ENCODE assay signal across 15 cellular contexts in the genomic region with DNA sequence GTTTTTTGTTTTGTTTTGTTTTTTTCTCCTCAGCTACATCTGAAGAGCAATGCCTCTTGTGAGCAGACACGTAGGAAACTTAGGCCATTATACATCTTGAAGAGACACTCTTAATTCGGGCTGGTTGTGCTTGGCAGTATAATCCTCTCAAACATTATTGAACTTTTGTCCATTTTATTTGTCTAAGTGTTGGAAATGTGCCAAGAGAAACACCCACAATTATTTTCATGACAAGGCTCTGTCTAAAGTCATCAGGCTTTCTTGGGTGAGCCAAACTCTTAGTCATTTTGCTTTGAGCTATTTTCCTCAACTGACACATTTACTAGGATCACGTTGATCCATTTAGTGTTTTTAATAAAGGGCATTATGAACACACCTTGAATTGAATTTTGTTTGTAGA. TPM values are rescaled to one million over a fixed set of nuclear protein-coding genes. Genes with fewer than 3 reads are reported as not detected.
A peak's percentile ranks its signal among the peaks of the same experiment; 100 is the strongest.
DNase-seq lines count a peak whose midpoint lies in the region; ATAC-seq and TF ChIP-seq lines count a peak whose summit lies in the region.
"Had no signal": no experiment of that assay in that cellular context is flagged by ENCODE, and none has a peak within 500 bp of the region (broad histone marks: within the 10 kb centered on the region; RNA-seq: fewer than 3 reads in every experiment).

No MANE protein-coding gene starts in this region.

- no peaks in the 10 kb centered on the region for H3K27me3 ChIP-seq in breast epithelium
- H3K27me3 ChIP-seq in suprapubic skin = no peaks in the 10 kb centered on the region

- H3K4me3 Mint-ChIP-seq in MCF 10A (ENCODE audit: unreplicated experiment) = peak overlapping the region; percentile 8
- H3K4me3 Mint-ChIP-seq: activated CD4-positive, alpha-beta T cell treated with anti-CD3 and anti-CD28 coated beads, Interleukin-2, amount 10 ng/mL, durations not matched to agents 24 days and 14 days had no signal

- WGBS in suprapubic skin = 20% methylated on average over 3 of the region's 3 CpGs
- 13 to 15% methylated on average over 3 of the region's 3 CpGs for WGBS in lower leg skin, 2 donors

- H3K9me3 Mint-ChIP-seq in MCF 10A (ENCODE audit: unreplicated experiment) = no peaks in the 10 kb centered on the region
- H3K9me3 Mint-ChIP-seq: activated CD4-positive, alpha-beta T cell treated with anti-CD3 and anti-CD28 coated beads, Interleukin-2, amount 10 ng/mL, durations not matched to agents 24 days and 14 days had no signal

- intact Hi-C loops in MCF 10A (cut with micrococcal nuclease) (loop anchor here (10.0 kb wide), 1 partner anchor 1043 kb away; no protein-coding TSS in a partner anchor), breast epithelium (cut with DNase I; ENCODE audit: low total_unique reads) (no loop called here), lower leg skin (cut with DNase I; ENCODE audit: low total_unique reads) (no loop called here)

- no peak overlapping the region for H3K9ac ChIP-seq in SK-N-MC (ENCODE audit: insufficient read length)

- peaks cover 0 to 14% of the 10 kb centered on the region in 2 donors for H3K4me1 ChIP-seq in breast epithelium
- H3K4me1 ChIP-seq in suprapubic skin = peaks cover 24% of the 10 kb centered on the region

- peaks cover 23% of the 10 kb centered on the region for H3K4me1 Mint-ChIP-seq in MCF 10A (ENCODE audit: insufficient read depth, unreplicated experiment)
- H3K4me1 Mint-ChIP-seq: activated CD4-positive, alpha-beta T cell treated with anti-CD3 and anti-CD28 coated beads, Interleukin-2, amount 10 ng/mL, durations not matched to agents 24 days and 14 days had no signal

- TF ChIP-seq POLR2A in breast epithelium (IDR thresholded peaks at IDR 0.05) (no peak), suprapubic skin (IDR thresholded peaks at IDR 0.05) (no peak), lower leg skin (IDR thresholded peaks at IDR 0.05) (no peak)

- BruUV-seq in MCF 10A (replicated peaks; lab: Mats Ljungman, UMichigan) = no TSS peak

- no peaks in the 10 kb centered on the region for H3K36me3 Mint-ChIP-seq in MCF 10A (ENCODE audit: insufficient read depth, unreplicated experiment)

- DNase-seq in MCF 10A (ENCODE audit: unreplicated experiment) = peak; percentile 90
- DNase-seq in breast epithelium (ENCODE audit: low spot score in 2 of 2) = no peak
- no peak for DNase-seq in SK-N-MC (ENCODE audit: low read depth, low spot score)
- DNase-seq in foreskin melanocyte = peak; percentile 24
- DNase-seq in suprapubic skin (ENCODE audit: low spot score in 2 of 2) = no peak
- no peak for DNase-seq in HUDEP-2 (lab: John Stamatoyannopoulos, UW; ENCODE audit: unreplicated experiment in 76 of 76)
- no peak for DNase-seq in lower leg skin (ENCODE audit: low spot score in 2 of 2)
- DNase-seq: activated CD4-positive, alpha-beta T cell treated with anti-CD3 and anti-CD28 coated beads, Interleukin-2, amount 10 ng/mL, durations not matched to agents 24 days and 14 days; activated naive CD4-positive, alpha-beta T cell treated with Interleukin-2 at 50 U/mL for 16 hours; GF-D8; left ventricle myocardium superior; NCI-H187; right cardiac atrium; Right ventricle myocardium superior had no signal

- TF ChIP-seq CTCF in MCF 10A (IDR thresholded peaks at IDR 0.05; ENCODE audit: unreplicated experiment) (no peak), breast epithelium (IDR thresholded peaks at IDR 0.05) (no peak), suprapubic skin (IDR thresholded peaks at IDR 0.05) (no peak), lower leg skin (IDR thresholded peaks at IDR 0.05) (no peak)

- CTCF ChIA-PET in MCF 10A (lab: Yijun Ruan, JAX) = interaction anchor here (0.7 to 4.0 kb wide), 6 partner anchors 9 to 98 kb away, joined by 3 to 44 read pairs (median 4); no protein-coding TSS in a partner anchor

- H3K36me3 ChIP-seq in breast epithelium (no peaks in the 10 kb centered on the region), SK-N-MC (ENCODE audit: insufficient read depth, low read length) (no peaks in the 10 kb centered on the region), suprapubic skin (no peaks in the 10 kb centered on the region)

- no peak for ATAC-seq in HG02763 (IDR thresholded peaks at IDR 0.05; ENCODE audit: unreplicated experiment)
- ATAC-seq: left ventricle myocardium superior had no signal

- TF ChIP-seq EP300 in suprapubic skin (IDR thresholded peaks at IDR 0.05) = no peak

- no peaks in the 10 kb centered on the region for H3K27me3 Mint-ChIP-seq in MCF 10A (ENCODE audit: insufficient read depth, unreplicated experiment)
- H3K27me3 Mint-ChIP-seq: activated CD4-positive, alpha-beta T cell treated with anti-CD3 and anti-CD28 coated beads, Interleukin-2, amount 10 ng/mL, durations not matched to agents 24 days and 14 days had no signal

- POLR2A ChIA-PET in MCF 10A (lab: Yijun Ruan, JAX) = interaction anchor here (0.6 to 2.9 kb wide), 8 partner anchors 24 to 893 kb away, joined by 3 to 11 read pairs (median 3); no protein-coding TSS in a partner anchor

- no peak overlapping the region for H3K4me3 ChIP-seq in breast epithelium
- H3K4me3 ChIP-seq in SK-N-MC = 0 out of 2 replicates have a peak overlapping the region, but pooled peaks have one; percentile 0
- H3K4me3 ChIP-seq in suprapubic skin = no peak overlapping the region
- H3K4me3 ChIP-seq in lower leg skin (ENCODE audit: low read depth, poor library complexity, severe bottlenecking) = no peak overlapping the region

- H3K9me3 ChIP-seq in breast epithelium (no peaks in the 10 kb centered on the region), SK-N-MC (ENCODE audit: low read depth, low read length) (no peaks in the 10 kb centered on the region), suprapubic skin (no peaks in the 10 kb centered on the region)

- H3K27ac ChIP-seq in breast epithelium (peak overlapping the region in 1 of 2 donors; percentile 54), SK-N-MC (peak overlapping the region; percentile 51; the same call in 1 of the 2 replicates), suprapubic skin (peak overlapping the region; percentile 2)

- H3K27ac Mint-ChIP-seq in MCF 10A (ENCODE audit: low read depth, unreplicated experiment) = peak overlapping the region; percentile 32
- H3K27ac Mint-ChIP-seq: activated CD4-positive, alpha-beta T cell treated with anti-CD3 and anti-CD28 coated beads, Interleukin-2, amount 10 ng/mL, durations not matched to agents 24 days and 14 days had no signal

RNA-seq across cellular contexts. Expression of gene RERGL, which starts 51.6 kb away (rescaled TPM):
- total RNA-seq in MCF 10A (2022) (0.37 TPM in 1 of 2 replicates, not detected in the other), breast epithelium (1 to 10 TPM; 1.4 to 9.1 (median 3.6) TPM), suprapubic skin (10 to 100 TPM in 1 of 4 donors, 1 to 10 TPM in 3; 2.1 to 10.7 (median 5.4) TPM), lower leg skin (10 to 100 TPM in 2 of 4 donors, 1 to 10 TPM in 2; 1.4 to 11.5 (median 6.0) TPM)
- total RNA-seq: activated CD4-positive, alpha-beta T cell treated with anti-CD3 and anti-CD28 coated beads, Interleukin-2, amount 10 ng/mL, durations not matched to agents 24 days and 14 days had no signal

Comparison
In these comparisons a context has a peak if more than half of its experiments do, and no peak if none do; other contexts are left out.
1. DNase-seq: peak in MCF 10A (single experiment) and foreskin melanocyte (single experiment); none in breast epithelium (0 of 2), SK-N-MC (single experiment), suprapubic skin (0 of 2), HUDEP-2 (0 of 76) and lower leg skin (0 of 2).